In genomic region chr11:59135648-59136461, GRCh38 we compare ENCODE assay signal across 8 cellular contexts. TPM values are rescaled to one million over a fixed set of nuclear protein-coding genes. Genes with fewer than 3 reads are reported as not detected.
A peak's percentile ranks its signal among the peaks of the same experiment; 100 is the strongest.
DNase-seq lines count a peak whose midpoint lies in the region; ATAC-seq and TF ChIP-seq lines count a peak whose summit lies in the region.

No MANE protein-coding gene starts in this region.

- H3K36me3 Mint-ChIP-seq in nephron (ENCODE audit: low read depth), result peaks cover 19% of the 10 kb centered on the region
- peaks cover 33 to 34% of the 10 kb centered on the region in 2 donors for H3K36me3 Mint-ChIP-seq in stimulated activated naive B cell treated with anti-CD40 and anti-IgM and Interleukin-4, amounts not matched to agents 10 μg/mL and 1 μg/mL and 100 μg/mL, for 72 hours

- peaks cover 7 to 72% (median 9%) of the 10 kb centered on the region in 3 donors for H3K36me3 ChIP-seq in esophagus squamous epithelium

- ATAC-seq in GM21381 (IDR thresholded peaks at IDR 0.05; ENCODE audit: unreplicated experiment), result peak; percentile 95
- peak; percentile 99 to 100 for ATAC-seq in stimulated activated naive B cell treated with anti-CD40 and anti-IgM and Interleukin-4, amounts not matched to agents 10 μg/mL and 1 μg/mL and 100 μg/mL, for 72 hours (replicated peaks)

- TF ChIP-seq CTCF in esophagus squamous epithelium (IDR thresholded peaks at IDR 0.05), result peak; percentile 82 to 96 (median 92)
- TF ChIP-seq CTCF in nephron (IDR thresholded peaks at IDR 0.05; ENCODE audit: unreplicated experiment in 3 of 3), result peak; percentile 97 to 99 (median 98)

- peaks cover 13% of the 10 kb centered on the region for H3K9me3 Mint-ChIP-seq in nephron
- peaks cover 14 to 15% of the 10 kb centered on the region in 2 donors for H3K9me3 Mint-ChIP-seq in stimulated activated naive B cell treated with anti-CD40 and anti-IgM and Interleukin-4, amounts not matched to agents 10 μg/mL and 1 μg/mL and 100 μg/mL, for 72 hours

- peak overlapping the region; percentile 55 to 89 (median 79) for H3K27ac Mint-ChIP-seq in nephron
- H3K27ac Mint-ChIP-seq in stimulated activated naive B cell treated with anti-CD40 and anti-IgM and Interleukin-4, amounts not matched to agents 10 μg/mL and 1 μg/mL and 100 μg/mL, for 72 hours, result peak overlapping the region; percentile 90

- peak overlapping the region in 1 of 4 donors; percentile 6 for H3K27ac ChIP-seq in esophagus squamous epithelium

- 23 to 40% methylated on average over 3 to 9 of the region's 20 CpGs for WGBS in esophagus squamous epithelium, 2 donors

- intact Hi-C loops in esophagus squamous epithelium (cut with DNase I), result no loop called here

- TF ChIP-seq POLR2A in esophagus squamous epithelium (IDR thresholded peaks at IDR 0.05), result no peak

- peaks cover 5% of the 10 kb centered on the region for H3K4me1 Mint-ChIP-seq in nephron
- peaks cover 8 to 19% of the 10 kb centered on the region in 2 donors for H3K4me1 Mint-ChIP-seq in stimulated activated naive B cell treated with anti-CD40 and anti-IgM and Interleukin-4, amounts not matched to agents 10 μg/mL and 1 μg/mL and 100 μg/mL, for 72 hours

- H3K4me1 ChIP-seq in esophagus squamous epithelium, result peaks cover 0 to 9% (median 5%) of the 10 kb centered on the region in 3 donors

- H3K4me3 ChIP-seq in esophagus squamous epithelium, result peak overlapping the region in 1 of 4 donors; percentile 41

- H3K27me3 ChIP-seq in esophagus squamous epithelium, result no peaks in the 10 kb centered on the region

- DNase-seq in CMK (ENCODE audit: low read depth) (peak; percentile 56), HT1080 (ENCODE audit: low read depth) (peak; percentile 70), OCI-M2 (lab: John Stamatoyannopoulos, UW; ENCODE audit: unreplicated experiment) (peak; percentile 30), activated T-cell treated with anti-CD3 and anti-CD28 coated beads for 48 hours (ENCODE audit: low read depth) (peak; percentile 82), esophagus squamous epithelium (lab: John Stamatoyannopoulos, UW) (peak; percentile 34)
- peak; percentile 82 for DNase-seq in stimulated activated naive B cell treated with anti-CD40 and anti-IgM and Interleukin-4, amounts not matched to agents 10 μg/mL and 1 μg/mL and 100 μg/mL, for 72 hours

- peak overlapping the region; percentile 67 to 77 (median 70) for H3K4me3 Mint-ChIP-seq in nephron
- peak overlapping the region; percentile 73 to 78 for H3K4me3 Mint-ChIP-seq in stimulated activated naive B cell treated with anti-CD40 and anti-IgM and Interleukin-4, amounts not matched to agents 10 μg/mL and 1 μg/mL and 100 μg/mL, for 72 hours

- peaks cover 0 to 15% (median 0%) of the 10 kb centered on the region in 3 donors for H3K9me3 ChIP-seq in esophagus squamous epithelium

- H3K27me3 Mint-ChIP-seq in nephron (ENCODE audit: low read depth), result no peaks in the 10 kb centered on the region
- no peaks in the 10 kb centered on the region for H3K27me3 Mint-ChIP-seq in stimulated activated naive B cell treated with anti-CD40 and anti-IgM and Interleukin-4, amounts not matched to agents 10 μg/mL and 1 μg/mL and 100 μg/mL, for 72 hours

RNA-seq across cellular contexts. Expression of gene FAM111A, which starts 6.8 kb away (rescaled TPM):
- 48.0 and 51.4 TPM in 2 replicates for total RNA-seq in HT1080 (2014; rRNA removed; shearing (Covaris generic))
- polyA plus RNA-seq in HT1080 (2015; cell fraction: cytosol; rRNA removed), result 22.5 and 29.1 TPM in 2 replicates
- 99.0 and 99.9 TPM in 2 replicates for polyA plus RNA-seq in HT1080 (2015; cell fraction: nucleus; rRNA removed)
- 10 to 100 TPM; 15.0 to 23.3 (median 16.7) TPM for total RNA-seq in esophagus squamous epithelium

RNA-seq across cellular contexts. Expression of gene FAM111B, which starts 28.8 kb away (rescaled TPM):
- total RNA-seq in HT1080 (2014; rRNA removed; shearing (Covaris generic)), result 22.5 and 25.4 TPM in 2 replicates
- polyA plus RNA-seq in HT1080 (2015; cell fraction: cytosol; rRNA removed), result 7.0 and 8.6 TPM in 2 replicates
- 15.8 and 24.3 TPM in 2 replicates for polyA plus RNA-seq in HT1080 (2015; cell fraction: nucleus; rRNA removed)
- total RNA-seq in esophagus squamous epithelium, result 10 to 100 TPM in 2 of 4 donors, 1 to 10 TPM in 2; 2.9 to 14.9 (median 8.0) TPM

RNA-seq across cellular contexts. Expression of gene DTX4, which starts 36.1 kb away (rescaled TPM):
- total RNA-seq in HT1080 (2014; rRNA removed; shearing (Covaris generic)), result 1.2 and 2.8 TPM in 2 replicates
- polyA plus RNA-seq in HT1080 (2015; cell fraction: cytosol; rRNA removed), result 0.67 and 1.3 TPM in 2 replicates
- 1.00 and 1.4 TPM in 2 replicates for polyA plus RNA-seq in HT1080 (2015; cell fraction: nucleus; rRNA removed)
- total RNA-seq in esophagus squamous epithelium, result 1 to 10 TPM; 2.4 to 8.4 (median 4.6) TPM

RNA-seq across cellular contexts. Expression of gene GLYATL1B, which starts 49.7 kb away (rescaled TPM):
- not detected in 2 replicates for total RNA-seq in HT1080 (2014; rRNA removed; shearing (Covaris generic))
- polyA plus RNA-seq in HT1080 (2015; cell fraction: cytosol; rRNA removed), result not detected in 2 replicates
- polyA plus RNA-seq in HT1080 (2015; cell fraction: nucleus; rRNA removed), result not detected in 2 replicates
- not detected for total RNA-seq in esophagus squamous epithelium

Comparison
In these comparisons a context has a peak if more than half of its experiments do, and no peak if none do; other contexts are left out.
1. DNase-seq: peak in every context shown above with its lines; median percentile 82 in activated T-cell treated with anti-CD3 and anti-CD28 coated beads for 48 hours; 82 in stimulated activated naive B cell treated with anti-CD40 and anti-IgM and Interleukin-4, amounts not matched to agents 10 μg/mL and 1 μg/mL and 100 μg/mL, for 72 hours; 70 in HT1080; 56 in CMK; 34 in esophagus squamous epithelium; 30 in OCI-M2.